10 cellular contexts compared by ENCODE assay signal in the genomic region with DNA sequence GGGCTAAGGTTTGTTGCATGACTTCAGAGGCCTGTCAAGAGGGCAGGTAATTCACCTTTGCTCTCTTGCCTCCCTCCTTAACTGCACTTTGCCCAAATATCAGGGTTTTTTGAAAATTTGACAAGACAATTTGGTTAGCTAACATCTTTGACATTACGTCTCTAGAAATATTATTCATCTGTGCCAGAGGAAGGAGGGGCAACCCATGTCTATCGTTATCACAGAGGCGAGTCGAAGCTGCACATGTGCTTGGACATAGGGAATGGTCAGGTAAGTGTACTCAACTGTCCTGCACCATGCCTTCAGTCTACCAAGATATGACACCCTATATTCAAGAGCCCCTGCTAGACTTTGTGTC. TPM values are rescaled to one million over a fixed set of nuclear protein-coding genes. Genes with fewer than 3 reads are reported as not detected.
DNase-seq lines count a peak whose midpoint lies in the region; ATAC-seq and TF ChIP-seq lines count a peak whose summit lies in the region.
"Had no signal": no experiment of that assay in that cellular context is flagged by ENCODE, and none has a peak within 500 bp of the region (broad histone marks: within the 10 kb centered on the region; RNA-seq: fewer than 3 reads in every experiment).

No MANE protein-coding gene starts in this region.

- H3K4me3 ChIP-seq in hepatocyte (no peak overlapping the region), tibial artery (peak overlapping the region; percentile 23 to 37)

- H3K27me3 ChIP-seq in hepatocyte (no peaks in the 10 kb centered on the region), tibial artery (no peaks in the 10 kb centered on the region)

- TF ChIP-seq CTCF in hepatocyte (IDR thresholded peaks at IDR 0.05; ENCODE audit: poor library complexity) (no peak), tibial artery (IDR thresholded peaks at IDR 0.05) (no peak)

- H3K27me3 Mint-ChIP-seq in activated T-cell treated with anti-CD3 and anti-CD28 coated beads, Interleukin-2, amount 50 U/mL, for 24 hours: peaks cover 6% of the 10 kb centered on the region
- no peaks in the 10 kb centered on the region for H3K27me3 Mint-ChIP-seq in activated T-helper 17 cell treated with anti-CD3 and anti-CD28 coated beads, Interleukin-2, amount 50 U/mL, for 72 hours

- no peak overlapping the region for H2AFZ ChIP-seq in hepatocyte

- peaks cover 35% of the 10 kb centered on the region for H3K4me1 Mint-ChIP-seq in activated T-cell treated with anti-CD3 and anti-CD28 coated beads, Interleukin-2, amount 50 U/mL, for 24 hours (ENCODE audit: low read depth)
- peaks cover 14% of the 10 kb centered on the region for H3K4me1 Mint-ChIP-seq in activated T-helper 17 cell treated with anti-CD3 and anti-CD28 coated beads, Interleukin-2, amount 50 U/mL, for 72 hours

- DNase-seq in activated T-cell treated with anti-CD3 and anti-CD28 coated beads, Interleukin-2, amount 50 U/mL, for 24 hours: no peak
- DNase-seq in activated T-cell treated with anti-CD3 and anti-CD28 coated beads for 4 hours (no peak), hepatocyte (ENCODE audit: low spot score) (no peak), tibial artery (no peak), substantia nigra (lab: John Stamatoyannopoulos, UW) (no peak), head of caudate nucleus (no peak)

- no peak overlapping the region for H3K4me3 Mint-ChIP-seq in activated T-cell treated with anti-CD3 and anti-CD28 coated beads, Interleukin-2, amount 50 U/mL, for 24 hours
- H3K4me3 Mint-ChIP-seq in activated T-helper 17 cell treated with anti-CD3 and anti-CD28 coated beads, Interleukin-2, amount 50 U/mL, for 72 hours: peak overlapping the region; percentile 75

- H3K9me3 ChIP-seq in hepatocyte (ENCODE audit: low read depth) (no peaks in the 10 kb centered on the region), tibial artery (no peaks in the 10 kb centered on the region)

- peaks cover 31% of the 10 kb centered on the region for H3K4me1 ChIP-seq in hepatocyte (ENCODE audit: insufficient read depth)
- H3K4me1 ChIP-seq in tibial artery: peaks cover 0 to 60% (median 40%) of the 10 kb centered on the region in 4 donors

- no peaks in the 10 kb centered on the region for H4K20me1 ChIP-seq in hepatocyte (ENCODE audit: insufficient read depth, poor library complexity, severe bottlenecking)

- ATAC-seq in activated T-helper 17 cell treated with anti-CD3 and anti-CD28 coated beads, Interleukin-2, amount 50 U/mL, for 72 hours (replicated peaks): no peak
- ATAC-seq in HG02571 (IDR thresholded peaks at IDR 0.05; ENCODE audit: unreplicated experiment): no peak
- ATAC-seq: esophagus mucosa had no signal

- H3K36me3 Mint-ChIP-seq in activated T-cell treated with anti-CD3 and anti-CD28 coated beads, Interleukin-2, amount 50 U/mL, for 24 hours (ENCODE audit: low read depth): peaks cover 64% of the 10 kb centered on the region
- H3K36me3 Mint-ChIP-seq in activated T-helper 17 cell treated with anti-CD3 and anti-CD28 coated beads, Interleukin-2, amount 50 U/mL, for 72 hours (ENCODE audit: low read depth): peaks cover 59% of the 10 kb centered on the region

- intact Hi-C loops in tibial artery (cut with DNase I; ENCODE audit: low total_unique reads): loop anchor here (5.0 kb wide), 2 partner anchors 43 to 223 kb away; no protein-coding TSS in a partner anchor
- intact Hi-C loops in head of caudate nucleus (cut with DNase I): loop anchor here (5.0 to 10.0 kb wide), 2 partner anchors 220 to 227 kb away; no protein-coding TSS in a partner anchor

- peak overlapping the region; percentile 61 for H3K4me2 ChIP-seq in hepatocyte

- WGBS in hepatocyte (ENCODE audit: low lambda C conversion rate, missing lambda C conversion rate): 91% methylated on average over 4 of the region's 4 CpGs

- no peaks in the 10 kb centered on the region for H3K9me3 Mint-ChIP-seq in activated T-cell treated with anti-CD3 and anti-CD28 coated beads, Interleukin-2, amount 50 U/mL, for 24 hours
- H3K9me3 Mint-ChIP-seq in activated T-helper 17 cell treated with anti-CD3 and anti-CD28 coated beads, Interleukin-2, amount 50 U/mL, for 72 hours: no peaks in the 10 kb centered on the region

- H3K27ac ChIP-seq in hepatocyte: no peak overlapping the region
- peak overlapping the region; percentile 66 to 68 for H3K27ac ChIP-seq in tibial artery
- no peak overlapping the region for H3K27ac ChIP-seq in substantia nigra (ENCODE audit: low read depth, low read length, poor library complexity, severe bottlenecking)

- no peaks in the 10 kb centered on the region for H3K9me2 ChIP-seq in hepatocyte (replicated peaks; ENCODE audit: insufficient read depth)

- H3K27ac Mint-ChIP-seq in activated T-cell treated with anti-CD3 and anti-CD28 coated beads, Interleukin-2, amount 50 U/mL, for 24 hours: peak overlapping the region; percentile 83
- peak overlapping the region; percentile 88 for H3K27ac Mint-ChIP-seq in activated T-helper 17 cell treated with anti-CD3 and anti-CD28 coated beads, Interleukin-2, amount 50 U/mL, for 72 hours

- peaks cover 23% of the 10 kb centered on the region for H3K79me2 ChIP-seq in hepatocyte

- H3K36me3 ChIP-seq in hepatocyte (replicated peaks; ENCODE audit: insufficient read depth, low read depth) (no peaks in the 10 kb centered on the region), tibial artery (peaks cover 9 to 18% (median 15%) of the 10 kb centered on the region in 3 donors)

RNA-seq across cellular contexts. Expression of gene AKIP1, which starts 3.7 kb away (rescaled TPM):
- 10 to 100 TPM; 25.6 to 31.9 TPM for total RNA-seq in activated T-helper 17 cell treated with anti-CD3 and anti-CD28 coated beads, Interleukin-2, amount 50 U/mL, for 72 hours
- total RNA-seq in hepatocyte: 26.6 and 32.2 TPM in 2 replicates
- 31.3 and 41.1 TPM in 2 replicates for polyA plus RNA-seq in hepatocyte

RNA-seq across cellular contexts. Expression of gene C11orf16, which starts 18.1 kb away (rescaled TPM):
- total RNA-seq in activated T-helper 17 cell treated with anti-CD3 and anti-CD28 coated beads, Interleukin-2, amount 50 U/mL, for 72 hours: not detected
- total RNA-seq in hepatocyte: 0.08 TPM in 1 of 2 replicates, not detected in the other
- not detected in 2 replicates for polyA plus RNA-seq in hepatocyte
- total RNA-seq: esophagus mucosa, kidney epithelial cell had no signal

RNA-seq across cellular contexts. Expression of gene ASCL3, which starts 28.2 kb away (rescaled TPM):
- not detected for total RNA-seq in activated T-helper 17 cell treated with anti-CD3 and anti-CD28 coated beads, Interleukin-2, amount 50 U/mL, for 72 hours
- not detected in 2 replicates for total RNA-seq in hepatocyte
- polyA plus RNA-seq in hepatocyte: not detected in 2 replicates
- total RNA-seq: esophagus mucosa, kidney epithelial cell had no signal

RNA-seq across cellular contexts. Expression of gene TMEM9B, which starts 49.6 kb away (rescaled TPM):
- total RNA-seq in activated T-helper 17 cell treated with anti-CD3 and anti-CD28 coated beads, Interleukin-2, amount 50 U/mL, for 72 hours: 10 to 100 TPM; 15.0 to 24.3 TPM
- 47.4 and 47.7 TPM in 2 replicates for total RNA-seq in hepatocyte
- polyA plus RNA-seq in hepatocyte: 64.9 and 69.6 TPM in 2 replicates

Comparison
In these comparisons a context has a peak if more than half of its experiments do, and no peak if none do; other contexts are left out.
1. H3K27ac ChIP-seq: peak in tibial artery (2 of 2); none in hepatocyte (single experiment) and substantia nigra (single experiment).